9 cellular contexts compared by ENCODE assay signal in the genomic region with DNA sequence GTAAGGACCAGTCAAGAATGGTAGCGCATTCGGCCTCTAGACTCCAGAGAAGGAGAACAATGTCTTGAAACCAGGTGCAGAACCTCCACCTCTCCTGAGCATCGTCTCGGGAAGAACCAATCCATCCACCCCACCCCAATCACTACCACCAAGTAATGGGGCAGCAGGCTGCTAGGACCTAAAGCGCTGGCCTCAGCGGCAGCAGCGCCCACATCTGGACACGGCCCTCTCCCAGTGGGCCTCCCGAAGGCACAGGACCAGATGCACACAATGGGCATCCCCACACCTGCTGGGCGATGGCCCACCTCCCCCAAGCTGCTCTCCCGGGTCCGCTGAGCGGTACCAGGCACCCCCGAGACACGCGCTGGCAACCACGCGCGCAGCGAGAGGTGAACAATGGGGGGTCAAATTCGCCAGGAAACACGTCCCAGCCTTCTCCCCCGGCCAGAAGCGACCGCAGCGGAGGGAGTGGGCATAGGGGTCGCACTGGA. TPM values are rescaled to one million over a fixed set of nuclear protein-coding genes. Genes with fewer than 3 reads are reported as not detected.
DNase-seq lines count a peak whose midpoint lies in the region; ATAC-seq and TF ChIP-seq lines count a peak whose summit lies in the region.
"Had no signal": no experiment of that assay in that cellular context is flagged by ENCODE, and none has a peak within 500 bp of the region (broad histone marks: within the 10 kb centered on the region; RNA-seq: fewer than 3 reads in every experiment).

No MANE protein-coding gene starts in this region.

- DNase-seq in ELF-1 (ENCODE audit: low read depth, low spot score) (peak; percentile 34), NCI-H1930 (lab: John Stamatoyannopoulos, UW) (peak; percentile 11 to 37), lower lobe of right lung (no peak), thoracic aorta (ENCODE audit: low spot score) (no peak), activated gamma-delta T cell (lab: John Stamatoyannopoulos, UW) (no peak), SW 1271 (lab: John Stamatoyannopoulos, UW) (no peak)

- H3K27me3 ChIP-seq in ectodermal cell (ENCODE audit: control insufficient read depth, insufficient read depth, low read length, poor library complexity, severe bottlenecking): no peaks in the 10 kb centered on the region
- peaks cover 21% of the 10 kb centered on the region for H3K27me3 ChIP-seq in lower lobe of right lung (ENCODE audit: low read depth)
- no peaks in the 10 kb centered on the region for H3K27me3 ChIP-seq in thoracic aorta (replicated peaks; ENCODE audit: insufficient read depth)

- no peak for TF ChIP-seq CTCF in lower lobe of right lung (IDR thresholded peaks at IDR 0.05)
- TF ChIP-seq CTCF in thoracic aorta (IDR thresholded peaks at IDR 0.05): no peak

- H3K27ac ChIP-seq in ectodermal cell (ENCODE audit: insufficient read depth, low read depth, low read length, poor library complexity, severe bottlenecking): peak overlapping the region; percentile 30
- peak overlapping the region; percentile 61 for H3K27ac ChIP-seq in lower lobe of right lung
- peak overlapping the region in 1 of 2 donors; percentile 43 for H3K27ac ChIP-seq in thoracic aorta
- H3K27ac ChIP-seq: neutrophil had no signal

- intact Hi-C loops in lower lobe of right lung (cut with DNase I): no loop called here

- peak overlapping the region; percentile 82 for H3K4me3 ChIP-seq in ectodermal cell (ENCODE audit: insufficient read depth, low read depth, low read length)
- H3K4me3 ChIP-seq in lower lobe of right lung: peak overlapping the region; percentile 69
- peak overlapping the region; percentile 95 for H3K4me3 ChIP-seq in thoracic aorta

- WGBS in ectodermal cell, 2 experiments: 0% methylated on average over 27 of the region's 27 CpGs

- H3K4me1 ChIP-seq in ectodermal cell (ENCODE audit: control insufficient read depth, insufficient read depth, low read length) (peaks cover 18% of the 10 kb centered on the region), lower lobe of right lung (no peaks in the 10 kb centered on the region), thoracic aorta (ENCODE audit: control insufficient read depth in 1 of 2, low read depth in 2 of 2) (peaks cover 0 to 21% of the 10 kb centered on the region in 2 donors)

- peak; percentile 60 to 72 for ATAC-seq in lower lobe of right lung
- no peak for ATAC-seq in thoracic aorta (ENCODE audit: insufficient number of reproducible peaks, low FRiP score, low read depth)
- ATAC-seq in HG03045 (IDR thresholded peaks at IDR 0.05; ENCODE audit: unreplicated experiment): no peak

- H3K9me3 ChIP-seq in ectodermal cell (ENCODE audit: control insufficient read depth, low read length): no peaks in the 10 kb centered on the region
- no peaks in the 10 kb centered on the region for H3K9me3 ChIP-seq in lower lobe of right lung
- H3K9me3 ChIP-seq in thoracic aorta: no peaks in the 10 kb centered on the region
- H3K9me3 ChIP-seq: neutrophil had no signal

- no peaks in the 10 kb centered on the region for H3K36me3 ChIP-seq in ectodermal cell (ENCODE audit: control insufficient read depth, insufficient read depth, low read length)
- H3K36me3 ChIP-seq in lower lobe of right lung: no peaks in the 10 kb centered on the region
- H3K36me3 ChIP-seq in thoracic aorta: no peaks in the 10 kb centered on the region
- H3K36me3 ChIP-seq: neutrophil had no signal

RNA-seq across cellular contexts. Expression of a gene that starts 0.6 kb away (rescaled TPM):
- polyA plus RNA-seq in ectodermal cell (2013, experiment 1 of 4): 16.5 TPM
- 26.6 TPM for polyA plus RNA-seq in ectodermal cell (2013, experiment 2 of 4)
- 16.8 TPM for polyA plus RNA-seq in ectodermal cell (2013, experiment 3 of 4)
- polyA plus RNA-seq in ectodermal cell (2013, experiment 4 of 4): 15.9 TPM
- total RNA-seq in lower lobe of right lung: 6.6 TPM
- total RNA-seq in thoracic aorta: 10 to 100 TPM in 1 of 2 donors, 1 to 10 TPM in 1; 9.2 to 12.0 TPM

Comparison
In these comparisons a context has a peak if more than half of its experiments do, and no peak if none do; other contexts are left out.
1. DNase-seq: peak in ELF-1 (single experiment) and NCI-H1930 (2 of 2); none in lower lobe of right lung (single experiment), thoracic aorta (single experiment), activated gamma-delta T cell (single experiment) and SW 1271 (0 of 2).
2. ATAC-seq: peak in lower lobe of right lung (2 of 2); none in thoracic aorta (single experiment) and HG03045 (single experiment).
3. Peak in every context shown above with its lines, with median percentiles within 50 percentile points of each other: H3K4me3 ChIP-seq.